13 cellular contexts compared by ENCODE assay signal in genomic region chr1:78688701-78689100, GRCh38. TPM values are rescaled to one million over a fixed set of nuclear protein-coding genes. Genes with fewer than 3 reads are reported as not detected.
DNase-seq lines count a peak whose midpoint lies in the region; ATAC-seq and TF ChIP-seq lines count a peak whose summit lies in the region.
"Had no signal": no experiment of that assay in that cellular context is flagged by ENCODE, and none has a peak within 500 bp of the region (broad histone marks: within the 10 kb centered on the region; RNA-seq: fewer than 3 reads in every experiment).

No MANE protein-coding gene starts in this region.

- no peak overlapping the region for H3T11ph ChIP-seq in H9 (ENCODE audit: low read length)

- H3K4me1 Mint-ChIP-seq in H9, result no peaks in the 10 kb centered on the region

- no peaks in the 10 kb centered on the region for H3K79me1 ChIP-seq in H9 (ENCODE audit: insufficient read depth, low read depth, low read length, poor library complexity, severe bottlenecking)

- H3K4me2 ChIP-seq in H9 (ENCODE audit: insufficient read depth, insufficient read length, low read length) (no peak overlapping the region), hepatocyte (no peak overlapping the region)

- H2BK5ac ChIP-seq in H9 (ENCODE audit: insufficient read length, low read length), result no peak overlapping the region

- H3K27ac Mint-ChIP-seq in H9, result no peak overlapping the region

- H3K4me1 ChIP-seq in H9 (ENCODE audit: insufficient read depth, low read length) (no peaks in the 10 kb centered on the region), hepatocyte (ENCODE audit: insufficient read depth) (no peaks in the 10 kb centered on the region)
- H3K4me1 ChIP-seq: upper lobe of right lung had no signal

- no peak overlapping the region for H4K5ac ChIP-seq in H9 (ENCODE audit: insufficient read length, low read depth, low read length)

- no peak overlapping the region for H2BK12ac ChIP-seq in H9 (ENCODE audit: insufficient read length, low read depth, low read length)

- no peak for ATAC-seq in HG02973 (IDR thresholded peaks at IDR 0.05; ENCODE audit: unreplicated experiment)
- no peak for ATAC-seq in GM18511 (IDR thresholded peaks at IDR 0.05; ENCODE audit: unreplicated experiment)
- ATAC-seq in GM18502 (IDR thresholded peaks at IDR 0.05; ENCODE audit: poor library complexity, unreplicated experiment), result no peak
- ATAC-seq: left colon, upper lobe of right lung had no signal

- H2AK5ac ChIP-seq in H9 (ENCODE audit: insufficient read length, low read length), result no peak overlapping the region

- H3K18ac ChIP-seq in H9 (ENCODE audit: insufficient read length, low read depth, low read length), result no peak overlapping the region

- peaks cover 4 to 10% of the 10 kb centered on the region in 2 experiments; a peak in 3 of 5 replicates for H3K9me3 Mint-ChIP-seq in H9

- H3K27me3 Mint-ChIP-seq in H9 (ENCODE audit: low read depth), result no peaks in the 10 kb centered on the region

- TF ChIP-seq CTCF in AG04449 (IDR thresholded peaks at IDR 0.05; ENCODE audit: insufficient read depth, low read length, missing control alignments) (peak; percentile 30), H9 (conservative IDR thresholded peaks at IDR 0.05) (0 out of 3 replicates have a peak, but pooled peaks have one; percentile 32), VCaP (conservative IDR thresholded peaks at IDR 0.05) (peak; percentile 59), hepatocyte (IDR thresholded peaks at IDR 0.05; ENCODE audit: poor library complexity) (peak; percentile 38), GM10248 (IDR thresholded peaks at IDR 0.05; ENCODE audit: control extremely low read depth, extremely low read depth, low read depth, missing control alignments) (no peak)

- H4K91ac ChIP-seq in H9 (ENCODE audit: insufficient read length, low read depth, low read length), result no peak overlapping the region

- H2BK15ac ChIP-seq in H9 (ENCODE audit: low read depth, low read length), result no peak overlapping the region

- no peak overlapping the region for H3K27ac ChIP-seq in H9 (ENCODE audit: insufficient read length, low read depth, low read length)
- no peak overlapping the region for H3K27ac ChIP-seq in VCaP
- no peak overlapping the region for H3K27ac ChIP-seq in hepatocyte
- H3K27ac ChIP-seq: upper lobe of right lung had no signal

- no peak overlapping the region for H3K4ac ChIP-seq in H9 (ENCODE audit: low read depth, low read length)

- no peak overlapping the region for H3K4me3 ChIP-seq in AG04449 (ENCODE audit: low read depth, low read length)
- H3K4me3 ChIP-seq in hepatocyte, result no peak overlapping the region
- H3K4me3 ChIP-seq: upper lobe of right lung had no signal

- no peaks in the 10 kb centered on the region for H3K9me3 ChIP-seq in H9 (ENCODE audit: control insufficient read depth, low read depth, low read length)
- no peaks in the 10 kb centered on the region for H3K9me3 ChIP-seq in hepatocyte (ENCODE audit: low read depth)
- H3K9me3 ChIP-seq: upper lobe of right lung had no signal

- no peaks in the 10 kb centered on the region for H3K36me3 ChIP-seq in hepatocyte (replicated peaks; ENCODE audit: insufficient read depth, low read depth)
- H3K36me3 ChIP-seq: upper lobe of right lung had no signal

- H4K20me1 ChIP-seq in H9 (ENCODE audit: control insufficient read depth, insufficient read depth, insufficient read length) (no peaks in the 10 kb centered on the region), hepatocyte (ENCODE audit: insufficient read depth, poor library complexity, severe bottlenecking) (no peaks in the 10 kb centered on the region)

- POLR2A ChIA-PET in AG04449 (lab: Yijun Ruan, JAX), result no interaction called here
- POLR2A ChIA-PET in GM10248 (lab: Yijun Ruan, JAX), result no interaction called here

- no peaks in the 10 kb centered on the region for H3K79me2 ChIP-seq in H9 (ENCODE audit: insufficient read depth, low read length)
- no peaks in the 10 kb centered on the region for H3K79me2 ChIP-seq in hepatocyte

- H3K27me3 ChIP-seq in H9 (ENCODE audit: insufficient read depth, low read length) (no peaks in the 10 kb centered on the region; the same call in 1 of the 2 replicates), hepatocyte (no peaks in the 10 kb centered on the region)
- H3K27me3 ChIP-seq: upper lobe of right lung had no signal

- H3K56ac ChIP-seq in H9 (ENCODE audit: insufficient read length, low read depth, low read length), result no peak overlapping the region

- CTCF ChIA-PET in AG04449 (lab: Yijun Ruan, JAX) (interaction anchor here (0.6 to 2.1 kb wide), 15 partner anchors 13 to 665 kb away, joined by 3 to 9 read pairs (median 3); no protein-coding TSS in a partner anchor), GM10248 (lab: Yijun Ruan, JAX) (no interaction called here)

- H3K9me2 ChIP-seq in hepatocyte (replicated peaks; ENCODE audit: insufficient read depth), result no peaks in the 10 kb centered on the region

- no peak overlapping the region for H3K9ac ChIP-seq in H9 (ENCODE audit: extremely low read depth, insufficient read length, low read length)

- H3K23me2 ChIP-seq in H9 (ENCODE audit: insufficient read length, low read depth, low read length, poor library complexity, severe bottlenecking), result no peaks in the 10 kb centered on the region

- no peak overlapping the region for H2BK20ac ChIP-seq in H9 (ENCODE audit: low read depth, low read length, poor library complexity, severe bottlenecking)

- H2AFZ ChIP-seq in H9 (ENCODE audit: low read length) (no peak overlapping the region), hepatocyte (no peak overlapping the region)

- H3K23ac ChIP-seq in H9 (ENCODE audit: insufficient read length, low read depth, low read length), result no peak overlapping the region

- peak; percentile 40 for DNase-seq in AG04449 (ENCODE audit: low read depth, low spot score)
- DNase-seq in H9, result no peak
- no peak for DNase-seq in hepatocyte (ENCODE audit: low spot score)
- DNase-seq in GM10248 (ENCODE audit: extremely low spot score), result no peak
- DNase-seq: DMS153; left colon; NCI-H187 treated with DMSO at 0.1 percent for 48 hours; stimulated activated CD4-positive, alpha-beta T cell treated with anti-CD3 and anti-CD28 coated beads, Interleukin-1b, Interleukin-23, amount 100 ng/mL, for 48 hours; upper lobe of right lung had no signal

- peaks cover 0 to 11% (median 3%) of the 10 kb centered on the region in 3 experiments; a peak in 3 of 7 replicates for H3K36me3 Mint-ChIP-seq in H9 (ENCODE audit: insufficient read depth in 1 of 3, low read depth in 3 of 3)

- no peak overlapping the region for H3K14ac ChIP-seq in H9 (ENCODE audit: insufficient read depth, low read length)

- no peak overlapping the region for H4K8ac ChIP-seq in H9 (replicated peaks; ENCODE audit: insufficient read length, low read depth, low read length)

- no peak overlapping the region for H2BK120ac ChIP-seq in H9 (ENCODE audit: low read depth, low read length, poor library complexity, severe bottlenecking)

- no peak overlapping the region for H3K4me3 Mint-ChIP-seq in H9

RNA-seq across cellular contexts. Expression of gene IFI44, which starts 39.1 kb away (rescaled TPM):
- total RNA-seq in H9 (2021) (not detected in 2 replicates), hepatocyte (5.2 and 7.7 TPM in 2 replicates)
- polyA plus RNA-seq in hepatocyte, result 3.1 and 3.2 TPM in 2 replicates
